23 cellular contexts compared by ENCODE assay signal in the genomic region with DNA sequence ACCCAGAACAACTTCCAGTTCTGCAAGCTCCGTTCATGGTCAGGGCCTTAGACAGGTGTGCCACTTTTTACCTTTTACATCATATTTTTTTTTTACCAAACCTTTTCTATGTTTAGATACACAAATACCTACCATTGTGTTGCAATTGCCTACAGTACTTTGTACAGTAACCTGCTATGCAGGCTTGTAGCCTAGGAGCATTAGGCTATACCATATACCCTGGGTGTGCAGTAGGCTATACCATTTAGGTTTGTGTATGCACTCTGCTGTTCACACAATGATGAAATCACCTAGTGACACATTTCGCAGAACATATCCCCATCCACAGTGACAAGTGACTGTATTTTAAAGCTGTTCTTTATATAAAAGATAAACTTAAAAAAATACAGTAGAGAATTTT. TPM values are rescaled to one million over a fixed set of nuclear protein-coding genes. Genes with fewer than 3 reads are reported as not detected.
DNase-seq lines count a peak whose midpoint lies in the region; ATAC-seq and TF ChIP-seq lines count a peak whose summit lies in the region.
"Had no signal": no experiment of that assay in that cellular context is flagged by ENCODE, and none has a peak within 500 bp of the region (broad histone marks: within the 10 kb centered on the region; RNA-seq: fewer than 3 reads in every experiment).

No MANE protein-coding gene starts in this region.

- no peaks in the 10 kb centered on the region for H3K27me3 Mint-ChIP-seq in MCF 10A (ENCODE audit: insufficient read depth, unreplicated experiment)
- H3K27me3 Mint-ChIP-seq: IgD-negative memory B cell had no signal

- peaks cover 18% of the 10 kb centered on the region for H3F3A ChIP-seq in PC-9 (ENCODE audit: insufficient read depth, low read depth)

- H3K4me3 Mint-ChIP-seq in MCF 10A (ENCODE audit: unreplicated experiment) = no peak overlapping the region
- H3K4me3 Mint-ChIP-seq: HFFc6, IgD-negative memory B cell had no signal

- no peak overlapping the region for H3K27ac ChIP-seq in mammary epithelial cell (ENCODE audit: insufficient read depth, low read depth, low read length)
- H3K27ac ChIP-seq in PC-9 = peak overlapping the region; percentile 39
- H3K27ac ChIP-seq in gastrocnemius medialis = no peak overlapping the region
- H3K27ac ChIP-seq: HL-60 had no signal

- intact Hi-C loops in MCF 10A (cut with micrococcal nuclease) = no loop called here
- intact Hi-C loops in mammary epithelial cell (cut with micrococcal nuclease) = no loop called here
- intact Hi-C loops in PC-9 (cut with micrococcal nuclease; ENCODE audit: unreplicated experiment) = loop anchor here (5.0 kb wide), 1 partner anchor 219 kb away; no protein-coding TSS in a partner anchor
- intact Hi-C loops in left cardiac atrium (cut with DNase I) = no loop called here
- intact Hi-C loops in gastrocnemius medialis (cut with DNase I; ENCODE audit: low total_unique reads) = no loop called here

- WGBS in mammary epithelial cell (ENCODE audit: low coverage, missing lambda C conversion rate) = 100% methylated on average over 2 of the region's 2 CpGs

- in situ Hi-C loops in mammary epithelial cell (cut with MboI; ENCODE audit: low sequenced_read_pairs in 2 of 2) = no loop called here
- in situ Hi-C loops in gastrocnemius medialis (cut with MboI; ENCODE audit: low sequenced_read_pairs in 4 of 4) = no loop called here

- no peaks in the 10 kb centered on the region for H3K9me3 Mint-ChIP-seq in MCF 10A (ENCODE audit: unreplicated experiment)
- H3K9me3 Mint-ChIP-seq: HFFc6, IgD-negative memory B cell had no signal

- H3K27me3 ChIP-seq in mammary epithelial cell (ENCODE audit: insufficient read depth, low read length) = no peaks in the 10 kb centered on the region
- H3K27me3 ChIP-seq in PC-9 (ENCODE audit: insufficient read depth, low read depth) = no peaks in the 10 kb centered on the region
- H3K27me3 ChIP-seq in gastrocnemius medialis = no peaks in the 10 kb centered on the region
- H3K27me3 ChIP-seq: BE2C had no signal

- H2AFZ ChIP-seq in mammary epithelial cell (ENCODE audit: low read depth, low read length) (no peak overlapping the region), PC-9 (no peak overlapping the region)

- TF ChIP-seq CTCF in MCF 10A (IDR thresholded peaks at IDR 0.05; ENCODE audit: unreplicated experiment) (no peak), mammary epithelial cell (conservative IDR thresholded peaks at IDR 0.05 in 1 of 2, IDR thresholded peaks at IDR 0.05 in 1 of 2; ENCODE audit: extremely low read depth in 1 of 2, insufficient read depth in 1 of 2, low read depth in 1 of 2, low read length in 2 of 2) (no peak), PC-9 (conservative IDR thresholded peaks at IDR 0.05) (no peak), gastrocnemius medialis (IDR thresholded peaks at IDR 0.05 in 4 of 5, conservative IDR thresholded peaks at IDR 0.05 in 1 of 5) (no peak)

- H3K9me3 ChIP-seq in mammary epithelial cell (replicated peaks; ENCODE audit: insufficient read depth, low read length) = no peaks in the 10 kb centered on the region
- no peaks in the 10 kb centered on the region for H3K9me3 ChIP-seq in PC-9 (ENCODE audit: insufficient read depth, low read depth)
- H3K9me3 ChIP-seq in gastrocnemius medialis = no peaks in the 10 kb centered on the region
- H3K9me3 ChIP-seq: BE2C, SK-N-SH had no signal

- H3K4me3 ChIP-seq in mammary epithelial cell (replicated peaks in 1 of 3; ENCODE audit: insufficient read depth in 1 of 3, low read depth in 2 of 3, low read length in 3 of 3) (no peak overlapping the region), PC-9 (no peak overlapping the region), gastrocnemius medialis (no peak overlapping the region)

- H4K20me1 ChIP-seq in mammary epithelial cell (ENCODE audit: insufficient read depth, low read length) (no peaks in the 10 kb centered on the region), PC-9 (ENCODE audit: insufficient read depth) (no peaks in the 10 kb centered on the region)

- CTCF ChIA-PET in MCF 10A (lab: Yijun Ruan, JAX) (interaction anchor here (0.6 to 5.5 kb wide), 7 partner anchors 12 to 374 kb away, joined by 3 to 116 read pairs (median 7); partner anchors contain the start of gene ELF5), mammary epithelial cell (lab: Charles Lee; ENCODE audit: low non-redundant PET) (no interaction called here), PC-9 (lab: Charles Lee) (no interaction called here)

- H3K4me1 ChIP-seq in mammary epithelial cell (ENCODE audit: insufficient read depth, low read length) = no peaks in the 10 kb centered on the region
- peaks cover 38% of the 10 kb centered on the region for H3K4me1 ChIP-seq in PC-9 (replicated peaks; ENCODE audit: insufficient read depth)
- H3K4me1 ChIP-seq in gastrocnemius medialis = no peaks in the 10 kb centered on the region
- H3K4me1 ChIP-seq: BE2C had no signal

- H3K4me2 ChIP-seq in mammary epithelial cell (ENCODE audit: insufficient read depth, low read depth, low read length) (no peak overlapping the region), PC-9 (0 out of 2 replicates have a peak overlapping the region, but pooled peaks have one; percentile 3)
- H3K4me2 ChIP-seq: SK-N-SH had no signal

- DNase-seq in MCF 10A (ENCODE audit: unreplicated experiment) (no peak), mammary epithelial cell (no peak), PC-9 (peak in 1 of 2 experiments; percentile 92), left cardiac atrium (no peak), gastrocnemius medialis (no peak)
- DNase-seq: BE2C, DMS79 treated with DMSO at 0.1 percent for 48 hours, H7, HFFc6, Karpas-422, NCI-H1417, NCI-H1694 treated with DMSO at 0.1 percent for 48 hours, NCI-H2081 treated with DMSO at 0.1 percent for 48 hours, NCI-H446, NCI-H526 treated with DMSO at 0.1 percent for 48 hours, OCI-M1, RPMI8226, SHP77, SK-N-SH had no signal

- peaks cover 12% of the 10 kb centered on the region for H3K4me1 Mint-ChIP-seq in MCF 10A (ENCODE audit: insufficient read depth, unreplicated experiment)
- H3K4me1 Mint-ChIP-seq: IgD-negative memory B cell had no signal

- no peak overlapping the region for H3K9ac ChIP-seq in mammary epithelial cell (ENCODE audit: insufficient read depth, low read length)
- H3K9ac ChIP-seq: SK-N-SH had no signal

- dilution Hi-C loops in mammary epithelial cell (cut with HindIII; ENCODE audit: low sequenced_read_pairs) = loop anchor here (5.0 kb wide), 1 partner anchor 374 kb away; the partner anchor contains the start of gene ELF5

- H3K36me3 ChIP-seq in mammary epithelial cell (ENCODE audit: insufficient read depth, low read length) (no peaks in the 10 kb centered on the region), PC-9 (ENCODE audit: low read depth) (0 out of 2 replicates have a peak, but pooled peaks cover 5% of the 10 kb centered on the region), gastrocnemius medialis (peaks cover 4 to 40% of the 10 kb centered on the region in 2 donors)
- H3K36me3 ChIP-seq: BE2C had no signal

- BruUV-seq in MCF 10A (replicated peaks; lab: Mats Ljungman, UMichigan) (no TSS peak), mammary epithelial cell (replicated peaks; lab: Mats Ljungman, UMichigan) (no TSS peak), PC-9 (replicated peaks; lab: Mats Ljungman, UMichigan) (no TSS peak)

- H3K27ac Mint-ChIP-seq in MCF 10A (ENCODE audit: low read depth, unreplicated experiment) = peak overlapping the region; percentile 52
- H3K27ac Mint-ChIP-seq: HFFc6, IgD-negative memory B cell had no signal

- H3K36me3 Mint-ChIP-seq in MCF 10A (ENCODE audit: insufficient read depth, unreplicated experiment) = peaks cover 21% of the 10 kb centered on the region

- H3K9me2 ChIP-seq in PC-9 (ENCODE audit: insufficient read depth) = no peaks in the 10 kb centered on the region
- H3K9me2 ChIP-seq: SK-N-SH had no signal

- POLR2A ChIA-PET in MCF 10A (lab: Yijun Ruan, JAX) (interaction anchor here (0.7 to 1.5 kb wide), 12 partner anchors 8 to 505 kb away, joined by 3 to 5 read pairs (median 4); no protein-coding TSS in a partner anchor), PC-9 (lab: Charles Lee; ENCODE audit: unreplicated experiment) (interaction anchor here (0.6 to 0.7 kb wide), 3 partner anchors 86 to 316 kb away, joined by 4 to 10 read pairs (median 5); no protein-coding TSS in a partner anchor)

- H3K79me2 ChIP-seq in mammary epithelial cell (ENCODE audit: insufficient read depth, low read length) (no peaks in the 10 kb centered on the region), PC-9 (ENCODE audit: low read depth) (no peaks in the 10 kb centered on the region)

- TF ChIP-seq POLR2A in gastrocnemius medialis (IDR thresholded peaks at IDR 0.05) = no peak

- ATAC-seq in esophagus mucosa (peak; percentile 100), left cardiac atrium (no peak), HG03457 (IDR thresholded peaks at IDR 0.05; ENCODE audit: unreplicated experiment) (no peak), gastrocnemius medialis (no peak)

RNA-seq across cellular contexts. Expression of gene APIP, which starts 29.6 kb away (rescaled TPM):
- total RNA-seq in MCF 10A (2022) (32.4 and 36.9 TPM in 2 replicates), mammary epithelial cell (10 to 100 TPM; 10.7 to 19.0 TPM), PC-9 (2021) (34.1 and 41.0 TPM in 2 replicates), esophagus mucosa (13.2 TPM), left cardiac atrium (10 to 100 TPM; 19.8 to 30.4 TPM), gastrocnemius medialis (10 to 100 TPM; 22.5 to 49.1 (median 31.5) TPM)
- 8.0 TPM for polyA plus RNA-seq in mammary epithelial cell
- not detected for polyA minus RNA-seq in mammary epithelial cell

RNA-seq across cellular contexts. Expression of gene PDHX, which starts 29.8 kb away (rescaled TPM):
- total RNA-seq in MCF 10A (2022) (35.5 and 35.9 TPM in 2 replicates), mammary epithelial cell (10 to 100 TPM; 25.2 to 33.4 TPM), PC-9 (2021) (44.7 and 47.0 TPM in 2 replicates), esophagus mucosa (19.1 TPM), left cardiac atrium (100 to 1,000 TPM in 1 of 2 donors, 10 to 100 TPM in 1; 92.1 to 115 TPM), gastrocnemius medialis (100 to 1,000 TPM in 1 of 4 donors, 10 to 100 TPM in 3; 77.7 to 101 (median 87.3) TPM)
- 17.0 TPM for polyA plus RNA-seq in mammary epithelial cell
- polyA minus RNA-seq in mammary epithelial cell = 23.2 TPM
